Comparison of ENCODE assay signal across 1 cellular context in genomic region chr10:110649652-110650264, GRCh38.
TF ChIP-seq lines count a peak whose summit lies in the region.

No MANE protein-coding gene starts in this region.

TF ChIP-seq in IMR-90, 13 proteins besides CTCF, POLR2A, EP300 and RAD21:
- no peak for TF ChIP-seq RFX5 (IDR thresholded peaks at IDR 0.05; ENCODE audit: low read depth, low read length)
- TF ChIP-seq BHLHE40 (IDR thresholded peaks at IDR 0.05; ENCODE audit: low read depth, low read length), result no peak
- no peak for TF ChIP-seq CEBPB (IDR thresholded peaks at IDR 0.05; ENCODE audit: low read depth, low read length)
- no peak for TF ChIP-seq MAZ (IDR thresholded peaks at IDR 0.05; ENCODE audit: borderline replicate concordance, low read depth, low read length)
- no peak for TF ChIP-seq SMC3 (IDR thresholded peaks at IDR 0.05; ENCODE audit: low read depth, low read length)
- no peak for TF ChIP-seq RCOR1 (IDR thresholded peaks at IDR 0.05; ENCODE audit: insufficient replicate concordance, low read length)
- no peak for TF ChIP-seq MXI1 (IDR thresholded peaks at IDR 0.05; ENCODE audit: borderline replicate concordance, low read depth, low read length)
- TF ChIP-seq USF2 (IDR thresholded peaks at IDR 0.05; ENCODE audit: low read depth, low read length), result no peak
- no peak for TF ChIP-seq CHD1 (IDR thresholded peaks at IDR 0.05; ENCODE audit: low read depth, low read length)
- TF ChIP-seq NFE2L2 (IDR thresholded peaks at IDR 0.05; ENCODE audit: low read depth, low read length), result no peak
- no peak for TF ChIP-seq ELK1 (IDR thresholded peaks at IDR 0.05; ENCODE audit: borderline replicate concordance, low read depth, low read length)
- no peak for TF ChIP-seq FOS (IDR thresholded peaks at IDR 0.05; ENCODE audit: low read depth, low read length)
- no peak for TF ChIP-seq MAFK (IDR thresholded peaks at IDR 0.05; ENCODE audit: low read depth, low read length)
